In the genomic region with DNA sequence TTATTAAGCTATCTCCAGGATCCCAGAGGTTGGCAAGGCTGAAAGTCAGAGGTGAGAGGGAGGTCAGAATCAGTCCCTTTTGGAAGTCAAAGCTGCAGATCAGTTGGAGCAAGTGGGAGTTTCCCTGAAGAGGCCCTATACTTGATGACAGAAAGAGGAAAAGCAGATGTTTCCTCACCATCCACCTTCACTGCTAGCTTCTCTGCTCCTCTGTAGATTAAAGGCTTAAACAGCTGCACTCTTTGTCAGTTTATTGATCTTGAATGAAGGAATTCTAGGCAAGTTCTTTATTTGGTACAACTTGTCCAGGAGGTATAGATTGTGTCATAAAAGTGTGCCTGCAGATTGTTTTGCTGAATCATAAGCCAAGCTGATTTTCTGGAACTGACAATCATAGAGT, we compare ENCODE assay signal across 18 cellular contexts.
DNase-seq lines count a peak whose midpoint lies in the region; ATAC-seq, FAIRE-seq and TF ChIP-seq lines count a peak whose summit lies in the region.
"Had no signal": no experiment of that assay in that cellular context is flagged by ENCODE, and none has a peak within 500 bp of the region (broad histone marks: within the 10 kb centered on the region; RNA-seq: fewer than 3 reads in every experiment).

No MANE protein-coding gene starts in this region.

- no peaks in the 10 kb centered on the region for H3K36me3 ChIP-seq in A673 (ENCODE audit: insufficient read depth, low read length, poor library complexity, severe bottlenecking)
- H3K36me3 ChIP-seq: colonic mucosa, ovary, upper lobe of right lung, WERI-Rb-1 had no signal

- no TSS peak for BruUV-seq in A673 (replicated peaks; lab: Mats Ljungman, UMichigan)

- intact Hi-C loops in A673 (cut with micrococcal nuclease; ENCODE audit: unreplicated experiment) (loop anchor here (2.0 to 5.0 kb wide), 3 partner anchors 86 to 554 kb away; no protein-coding TSS in a partner anchor), right cardiac atrium (cut with DNase I) (loop anchor here (2.0 to 10.0 kb wide), 5 partner anchors 63 to 156 kb away; no protein-coding TSS in a partner anchor)

- H3K4me1 ChIP-seq in A673 (ENCODE audit: insufficient read depth, low read length, poor library complexity, severe bottlenecking), result peaks cover 13% of the 10 kb centered on the region
- peaks cover 4% of the 10 kb centered on the region for H3K4me1 ChIP-seq in right cardiac atrium (ENCODE audit: control insufficient read depth, insufficient read depth, low read length)
- H3K4me1 ChIP-seq: colonic mucosa, upper lobe of right lung had no signal

- H3K4me3 ChIP-seq in A673 (ENCODE audit: low read depth, low read length, poor library complexity, severe bottlenecking), result no peak overlapping the region
- H3K4me3 ChIP-seq in right cardiac atrium (ENCODE audit: low read length), result no peak overlapping the region
- H3K4me3 ChIP-seq: colonic mucosa, ovary, SK-N-MC, upper lobe of right lung had no signal

- peak; percentile 22 for DNase-seq in A673 (ENCODE audit: low spot score)
- DNase-seq in LHCN-M2 (ENCODE audit: low read depth), result peak; percentile 19
- DNase-seq in amniotic epithelial cell (ENCODE audit: low read depth), result peak; percentile 48
- no peak for DNase-seq in right cardiac atrium
- no peak for DNase-seq in COLO829 (ENCODE audit: low spot score)
- no peak for DNase-seq in NCI-H748 treated with DMSO at 0.1 percent for 48 hours (lab: John Stamatoyannopoulos, UW)
- DNase-seq in frontal cortex (ENCODE audit: low spot score in 2 of 2), result no peak
- DNase-seq: activated CD8-positive, alpha-beta T cell treated with anti-CD3 and anti-CD28 coated beads for 36 hours; activated naive CD8-positive, alpha-beta T cell treated with anti-CD3 and anti-CD28 coated beads, Interleukin-2, amount 50 U/mL, for 24 hours; colonic mucosa; COR-L47; NCI-H2227 treated with DMSO at 0.1 percent for 48 hours; ovary; stimulated activated naive CD4-positive, alpha-beta T cell treated with Interleukin-2 at 50 U/mL for 16 hours; upper lobe of right lung; WERI-Rb-1 had no signal

- CTCF ChIA-PET in A673 (lab: Charles Lee), result interaction anchor here (0.7 to 2.7 kb wide), 8 partner anchors 24 to 1531 kb away, joined by 3 to 33 read pairs (median 4); no protein-coding TSS in a partner anchor

- no peak for TF ChIP-seq CTCF in A673 (conservative IDR thresholded peaks at IDR 0.05; ENCODE audit: low read depth, low read length)

- no peak for FAIRE-seq in frontal cortex (lab: Jason Lieb, UNC)

- H3K27me3 ChIP-seq in A673 (replicated peaks; ENCODE audit: insufficient read depth, low read depth, low read length, poor library complexity) (no peaks in the 10 kb centered on the region), right cardiac atrium (ENCODE audit: control insufficient read depth, insufficient read depth) (no peaks in the 10 kb centered on the region)
- H3K27me3 ChIP-seq: colonic mucosa, ovary, upper lobe of right lung had no signal

- H3K9me3 ChIP-seq in A673 (ENCODE audit: low read depth, low read length, poor library complexity, severe bottlenecking) (no peaks in the 10 kb centered on the region), right cardiac atrium (ENCODE audit: control insufficient read depth, low read length) (no peaks in the 10 kb centered on the region)
- H3K9me3 ChIP-seq: colonic mucosa, ovary, upper lobe of right lung had no signal

- H3K27ac ChIP-seq in A673 (ENCODE audit: low read depth, low read length, poor library complexity, severe bottlenecking) (no peak overlapping the region), right cardiac atrium (ENCODE audit: low read length) (no peak overlapping the region)
- H3K27ac ChIP-seq: colonic mucosa, ovary, SK-N-MC, upper lobe of right lung, WERI-Rb-1 had no signal

- ATAC-seq in right cardiac atrium, result peak; percentile 26
- ATAC-seq in HG02759 (IDR thresholded peaks at IDR 0.05; ENCODE audit: unreplicated experiment), result no peak
- ATAC-seq: activated CD8-positive, alpha-beta T cell treated with anti-CD3 and anti-CD28 coated beads for 36 hours; activated naive CD8-positive, alpha-beta T cell treated with anti-CD3 and anti-CD28 coated beads, Interleukin-2, amount 50 U/mL, for 24 hours; upper lobe of right lung had no signal

- POLR2A ChIA-PET in A673 (lab: Charles Lee; ENCODE audit: low non-redundant PET), result no interaction called here

Comparison
In these comparisons a context has a peak if more than half of its experiments do, and no peak if none do; other contexts are left out.
1. DNase-seq: peak in A673 (single experiment), LHCN-M2 (single experiment) and amniotic epithelial cell (single experiment); none in right cardiac atrium (0 of 3), COLO829 (single experiment), NCI-H748 treated with DMSO at 0.1 percent for 48 hours (single experiment) and frontal cortex (0 of 2).